Comparison of ENCODE assay signal across 9 cellular contexts in genomic region chr15:64842986-64843561, GRCh38. TPM values are rescaled to one million over a fixed set of nuclear protein-coding genes. Genes with fewer than 3 reads are reported as not detected.
A peak's percentile ranks its signal among the peaks of the same experiment; 100 is the strongest.
DNase-seq lines count a peak whose midpoint lies in the region; ATAC-seq and TF ChIP-seq lines count a peak whose summit lies in the region.
"Had no signal": no experiment of that assay in that cellular context is flagged by ENCODE, and none has a peak within 500 bp of the region (broad histone marks: within the 10 kb centered on the region; RNA-seq: fewer than 3 reads in every experiment).

No MANE protein-coding gene starts in this region.

- H3K4me1 Mint-ChIP-seq in activated T-helper 2 cell treated with anti-CD3 and anti-CD28 coated beads, Interferon-gamma antibody, Interleukin-2, Interleukin-4, amounts not matched to agents 10 μg/mL and 5 μg/mL and 100 μg/mL, durations not matched to agents 14 hours and 24 hours and 36 hours (ENCODE audit: low read depth), result peaks cover 48% of the 10 kb centered on the region

- no peak for ATAC-seq in GM21786 (IDR thresholded peaks at IDR 0.05; ENCODE audit: unreplicated experiment)

- H3K36me3 ChIP-seq in BE2C, result no peaks in the 10 kb centered on the region
- H3K36me3 ChIP-seq: pancreas had no signal

- no peak for DNase-seq in BE2C
- DNase-seq in KBM-7, result peak; percentile 92
- DNase-seq in activated T-helper 2 cell treated with anti-CD3 and anti-CD28 coated beads, Interferon-gamma antibody, Interleukin-2, Interleukin-4, amounts not matched to agents 10 μg/mL and 5 μg/mL and 100 μg/mL, durations not matched to agents 14 hours and 24 hours and 36 hours (ENCODE audit: low spot score), result no peak
- peak; percentile 79 for DNase-seq in hepatic stellate cell (ENCODE audit: low spot score)
- no peak for DNase-seq in GOT3 (lab: John Stamatoyannopoulos, UW)
- no peak for DNase-seq in midbrain (lab: John Stamatoyannopoulos, UW)

- no peaks in the 10 kb centered on the region for H3K27me3 ChIP-seq in BE2C
- H3K27me3 ChIP-seq: pancreas had no signal

- peak overlapping the region; percentile 83 for H3K27ac Mint-ChIP-seq in activated T-helper 2 cell treated with anti-CD3 and anti-CD28 coated beads, Interferon-gamma antibody, Interleukin-2, Interleukin-4, amounts not matched to agents 10 μg/mL and 5 μg/mL and 100 μg/mL, durations not matched to agents 14 hours and 24 hours and 36 hours

- H3K9me3 ChIP-seq in BE2C, result no peaks in the 10 kb centered on the region
- H3K9me3 ChIP-seq: pancreas had no signal

- H3K4me1 ChIP-seq in BE2C, result peaks cover 12% of the 10 kb centered on the region

- H3K4me3 ChIP-seq in BE2C (ENCODE audit: low read depth, low read length) (peak overlapping the region; percentile 76), skin epidermis (peak overlapping the region; percentile 66 to 93 (median 86))

- no peaks in the 10 kb centered on the region for H3K9me3 Mint-ChIP-seq in activated T-helper 2 cell treated with anti-CD3 and anti-CD28 coated beads, Interferon-gamma antibody, Interleukin-2, Interleukin-4, amounts not matched to agents 10 μg/mL and 5 μg/mL and 100 μg/mL, durations not matched to agents 14 hours and 24 hours and 36 hours

- H3K27ac ChIP-seq in skin epidermis, result peak overlapping the region in 20 of 21 experiments; percentile 53 to 99 (median 94)

- intact Hi-C loops in activated T-helper 2 cell treated with anti-CD3 and anti-CD28 coated beads, Interferon-gamma antibody, Interleukin-2, Interleukin-4, amounts not matched to agents 10 μg/mL and 5 μg/mL and 100 μg/mL, durations not matched to agents 14 hours and 24 hours and 36 hours (cut with micrococcal nuclease), result no loop called here

- peak overlapping the region; percentile 95 for H3K4me3 Mint-ChIP-seq in activated T-helper 2 cell treated with anti-CD3 and anti-CD28 coated beads, Interferon-gamma antibody, Interleukin-2, Interleukin-4, amounts not matched to agents 10 μg/mL and 5 μg/mL and 100 μg/mL, durations not matched to agents 14 hours and 24 hours and 36 hours (ENCODE audit: low read depth)

- in situ Hi-C loops in KBM-7 (cut with MboI; ENCODE audit: low pct_unique_long_range_greater_than_20kb, low sequenced_read_pairs), result no loop called here

- no peak for TF ChIP-seq CTCF in BE2C (IDR thresholded peaks at IDR 0.05; ENCODE audit: low read depth, low read length)

- no peaks in the 10 kb centered on the region for H3K27me3 Mint-ChIP-seq in activated T-helper 2 cell treated with anti-CD3 and anti-CD28 coated beads, Interferon-gamma antibody, Interleukin-2, Interleukin-4, amounts not matched to agents 10 μg/mL and 5 μg/mL and 100 μg/mL, durations not matched to agents 14 hours and 24 hours and 36 hours (ENCODE audit: low read depth)

- H3K36me3 Mint-ChIP-seq in activated T-helper 2 cell treated with anti-CD3 and anti-CD28 coated beads, Interferon-gamma antibody, Interleukin-2, Interleukin-4, amounts not matched to agents 10 μg/mL and 5 μg/mL and 100 μg/mL, durations not matched to agents 14 hours and 24 hours and 36 hours (ENCODE audit: low read depth), result peaks cover 13% of the 10 kb centered on the region

RNA-seq across cellular contexts. Expression of gene PLEKHO2, which starts 1.4 kb away (rescaled TPM):
- polyA plus RNA-seq in BE2C (2012; ENCODE audit: insufficient read depth, insufficient read length, low read depth), result 7.2 TPM
- 15.3 and 17.0 TPM in 2 replicates for total RNA-seq in activated T-helper 2 cell treated with anti-CD3 and anti-CD28 coated beads, Interferon-gamma antibody, Interleukin-2, Interleukin-4, amounts not matched to agents 10 μg/mL and 5 μg/mL and 100 μg/mL, durations not matched to agents 14 hours and 24 hours and 36 hours

RNA-seq across cellular contexts. Expression of gene PIF1, which starts 17.6 kb away (rescaled TPM):
- polyA plus RNA-seq in BE2C (2012; ENCODE audit: insufficient read depth, insufficient read length, low read depth), result 4.6 TPM
- total RNA-seq in activated T-helper 2 cell treated with anti-CD3 and anti-CD28 coated beads, Interferon-gamma antibody, Interleukin-2, Interleukin-4, amounts not matched to agents 10 μg/mL and 5 μg/mL and 100 μg/mL, durations not matched to agents 14 hours and 24 hours and 36 hours, result 28.1 and 29.2 TPM in 2 replicates

Comparison
In these comparisons a context has a peak if more than half of its experiments do, and no peak if none do; other contexts are left out.
1. DNase-seq: peak in KBM-7 (single experiment) and hepatic stellate cell (single experiment); none in BE2C (single experiment), activated T-helper 2 cell treated with anti-CD3 and anti-CD28 coated beads, Interferon-gamma antibody, Interleukin-2, Interleukin-4, amounts not matched to agents 10 μg/mL and 5 μg/mL and 100 μg/mL, durations not matched to agents 14 hours and 24 hours and 36 hours (single experiment), GOT3 (single experiment) and midbrain (single experiment).